20 cellular contexts compared by ENCODE assay signal in the genomic region with DNA sequence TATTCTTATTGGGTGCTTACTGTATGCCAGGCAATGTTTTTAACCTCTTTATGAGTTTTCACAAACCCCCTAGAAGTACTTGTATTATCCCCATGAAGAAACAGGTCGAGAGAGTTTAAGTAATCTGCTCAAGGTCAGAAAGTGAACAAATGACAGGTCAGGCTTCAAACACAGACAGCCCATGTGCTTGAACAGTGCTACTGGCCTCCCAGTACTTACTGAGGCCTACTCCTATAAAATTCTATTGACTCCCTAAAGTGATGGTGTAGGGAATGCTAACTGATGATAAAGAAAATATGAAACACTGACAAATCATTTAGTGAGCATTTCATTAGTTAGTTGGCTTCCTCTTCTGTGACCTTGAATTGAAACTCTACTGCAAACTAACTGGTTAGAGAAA. TPM values are rescaled to one million over a fixed set of nuclear protein-coding genes. Genes with fewer than 3 reads are reported as not detected.
DNase-seq lines count a peak whose midpoint lies in the region; ATAC-seq and TF ChIP-seq lines count a peak whose summit lies in the region.
"Had no signal": no experiment of that assay in that cellular context is flagged by ENCODE, and none has a peak within 500 bp of the region (broad histone marks: within the 10 kb centered on the region; RNA-seq: fewer than 3 reads in every experiment).

No MANE protein-coding gene starts in this region.

- intact Hi-C loops in colonic mucosa (cut with DNase I) = no loop called here

- no peak for ATAC-seq in GM23338
- ATAC-seq in WTC11 = no peak
- ATAC-seq in HG03342 (IDR thresholded peaks at IDR 0.05; ENCODE audit: unreplicated experiment) = no peak
- ATAC-seq: activated T-helper 17 cell treated with anti-CD3 and anti-CD28 coated beads, Interleukin-2, amount 50 U/mL, for 72 hours; HCT116 had no signal

- no peaks in the 10 kb centered on the region for H3K36me3 ChIP-seq in GM23338 (ENCODE audit: insufficient read depth)
- H3K36me3 ChIP-seq in colonic mucosa = no peaks in the 10 kb centered on the region
- H3K36me3 ChIP-seq: suprapubic skin, uterus had no signal

- no peak overlapping the region for H3K4me3 Mint-ChIP-seq in activated naive CD8-positive, alpha-beta T cell
- no peak overlapping the region for H3K4me3 Mint-ChIP-seq in activated naive CD8-positive, alpha-beta T cell treated with anti-CD3 and anti-CD28 coated beads for 36 hours
- H3K4me3 Mint-ChIP-seq in GM23338 (no peak overlapping the region), WTC11 (no peak overlapping the region), neural crest cell (peak overlapping the region; percentile 26)
- H3K4me3 Mint-ChIP-seq: activated T-helper 17 cell treated with anti-CD3 and anti-CD28 coated beads, Interleukin-2, amount 50 U/mL, for 72 hours; CD4-positive, alpha-beta memory T cell had no signal

- H3K27me3 Mint-ChIP-seq in activated naive CD8-positive, alpha-beta T cell = no peaks in the 10 kb centered on the region
- no peaks in the 10 kb centered on the region for H3K27me3 Mint-ChIP-seq in activated naive CD8-positive, alpha-beta T cell treated with anti-CD3 and anti-CD28 coated beads for 36 hours
- H3K27me3 Mint-ChIP-seq in GM23338 (ENCODE audit: insufficient read depth, low read depth, poor library complexity) = peaks cover 8% of the 10 kb centered on the region
- H3K27me3 Mint-ChIP-seq in WTC11 (ENCODE audit: low read depth) = no peaks in the 10 kb centered on the region
- no peaks in the 10 kb centered on the region for H3K27me3 Mint-ChIP-seq in neural crest cell (ENCODE audit: low read depth)
- H3K27me3 Mint-ChIP-seq: activated T-helper 17 cell treated with anti-CD3 and anti-CD28 coated beads, Interleukin-2, amount 50 U/mL, for 72 hours; CD4-positive, alpha-beta memory T cell had no signal

- H3K27me3 ChIP-seq in GM23338 (ENCODE audit: insufficient read depth) (no peaks in the 10 kb centered on the region), colonic mucosa (no peaks in the 10 kb centered on the region)
- H3K27me3 ChIP-seq: suprapubic skin, uterus had no signal

- no peaks in the 10 kb centered on the region for H4K20me1 ChIP-seq in GM23338 (replicated peaks; ENCODE audit: insufficient read depth)

- CTCF ChIA-PET in WTC11 (lab: Charles Lee) = interaction anchor here (2.1 kb wide), 1 partner anchor 58 kb away, joined by 12 read pairs; no protein-coding TSS in a partner anchor

- peak overlapping the region; percentile 42; the same call in 1 of the 2 replicates for H3K27ac ChIP-seq in GM23338 (ENCODE audit: low read depth)
- no peak overlapping the region for H3K27ac ChIP-seq in colonic mucosa
- H3K27ac ChIP-seq: suprapubic skin, uterus had no signal

- H3K9me3 ChIP-seq in colonic mucosa = no peaks in the 10 kb centered on the region
- H3K9me3 ChIP-seq: suprapubic skin, uterus had no signal

- H2AFZ ChIP-seq in GM23338 = no peak overlapping the region

- POLR2A ChIA-PET in WTC11 (lab: Charles Lee) = no interaction called here

- no peaks in the 10 kb centered on the region for H3K9me3 Mint-ChIP-seq in activated naive CD8-positive, alpha-beta T cell (ENCODE audit: low read depth)
- H3K9me3 Mint-ChIP-seq in activated naive CD8-positive, alpha-beta T cell treated with anti-CD3 and anti-CD28 coated beads for 36 hours = no peaks in the 10 kb centered on the region
- H3K9me3 Mint-ChIP-seq in GM23338 = 0 out of 3 replicates have a peak, but pooled peaks cover 2% of the 10 kb centered on the region
- H3K9me3 Mint-ChIP-seq in WTC11 = no peaks in the 10 kb centered on the region
- H3K9me3 Mint-ChIP-seq in neural crest cell = no peaks in the 10 kb centered on the region
- H3K9me3 Mint-ChIP-seq: activated T-helper 17 cell treated with anti-CD3 and anti-CD28 coated beads, Interleukin-2, amount 50 U/mL, for 72 hours had no signal

- H3K79me2 ChIP-seq in GM23338 (replicated peaks; ENCODE audit: insufficient read depth) = peaks cover 20% of the 10 kb centered on the region

- no peak overlapping the region for H3K9ac ChIP-seq in colonic mucosa (ENCODE audit: low read depth in 2 of 2, low read length in 2 of 2)

- H3K4me1 Mint-ChIP-seq in activated naive CD8-positive, alpha-beta T cell (ENCODE audit: low read depth) = peaks cover 14% of the 10 kb centered on the region
- H3K4me1 Mint-ChIP-seq in activated naive CD8-positive, alpha-beta T cell treated with anti-CD3 and anti-CD28 coated beads for 36 hours = peaks cover 19% of the 10 kb centered on the region
- H3K4me1 Mint-ChIP-seq in GM23338 (peaks cover 2% of the 10 kb centered on the region; the same call in 1 of the 3 replicates), WTC11 (peaks cover 3% of the 10 kb centered on the region), neural crest cell (peaks cover 8% of the 10 kb centered on the region)
- H3K4me1 Mint-ChIP-seq: activated T-helper 17 cell treated with anti-CD3 and anti-CD28 coated beads, Interleukin-2, amount 50 U/mL, for 72 hours had no signal

- H3K4me3 ChIP-seq in GM23338 (no peak overlapping the region), colonic mucosa (no peak overlapping the region)
- H3K4me3 ChIP-seq: suprapubic skin, uterus had no signal

- H3K9me2 ChIP-seq in GM23338 (ENCODE audit: insufficient read depth) = no peaks in the 10 kb centered on the region

- no peak overlapping the region for H3K4me2 ChIP-seq in GM23338

- peaks cover under 1% of the 10 kb centered on the region for H3K36me3 Mint-ChIP-seq in activated naive CD8-positive, alpha-beta T cell
- H3K36me3 Mint-ChIP-seq in activated naive CD8-positive, alpha-beta T cell treated with anti-CD3 and anti-CD28 coated beads for 36 hours = peaks cover 9% of the 10 kb centered on the region
- peaks cover 4% of the 10 kb centered on the region for H3K36me3 Mint-ChIP-seq in GM23338 (ENCODE audit: low read depth)
- 0 out of 2 replicates have a peak, but pooled peaks cover under 1% of the 10 kb centered on the region for H3K36me3 Mint-ChIP-seq in WTC11
- no peaks in the 10 kb centered on the region for H3K36me3 Mint-ChIP-seq in neural crest cell (ENCODE audit: low read depth)

- TF ChIP-seq CTCF in GM23338 (conservative IDR thresholded peaks at IDR 0.05; ENCODE audit: low read depth in 2 of 2) (no peak), WTC11 (IDR thresholded peaks at IDR 0.05) (no peak), neural crest cell (conservative IDR thresholded peaks at IDR 0.05) (no peak), colonic mucosa (IDR thresholded peaks at IDR 0.05) (no peak)

- peak overlapping the region; percentile 58 for H3K27ac Mint-ChIP-seq in activated naive CD8-positive, alpha-beta T cell
- no peak overlapping the region for H3K27ac Mint-ChIP-seq in activated naive CD8-positive, alpha-beta T cell treated with anti-CD3 and anti-CD28 coated beads for 36 hours
- H3K27ac Mint-ChIP-seq in GM23338 (no peak overlapping the region), WTC11 (peak overlapping the region; percentile 44), neural crest cell (ENCODE audit: unreplicated experiment) (no peak overlapping the region)
- H3K27ac Mint-ChIP-seq: activated T-helper 17 cell treated with anti-CD3 and anti-CD28 coated beads, Interleukin-2, amount 50 U/mL, for 72 hours had no signal

- peaks cover 8% of the 10 kb centered on the region for H3K4me1 ChIP-seq in GM23338 (ENCODE audit: insufficient read depth)
- H3K4me1 ChIP-seq in colonic mucosa = peaks cover 10% of the 10 kb centered on the region
- H3K4me1 ChIP-seq: uterus had no signal

- H3F3A ChIP-seq in GM23338 (replicated peaks; ENCODE audit: low read depth) = 0 out of 2 replicates have a peak, but pooled peaks cover 3% of the 10 kb centered on the region

- DNase-seq in activated naive CD8-positive, alpha-beta T cell treated with anti-CD3 and anti-CD28 coated beads for 36 hours = no peak
- no peak for DNase-seq in GM23338 (ENCODE audit: low spot score)
- no peak for DNase-seq in WTC11 (ENCODE audit: low spot score)
- no peak for DNase-seq in neural crest cell (ENCODE audit: low read depth, low spot score)
- no peak for DNase-seq in colonic mucosa
- no peak for DNase-seq in COLO829 (ENCODE audit: low spot score)
- DNase-seq: CD4-positive, alpha-beta memory T cell; dermis blood vessel endothelial cell; glutamatergic neuron; KG1; mesendoderm; NCI-H1694 treated with DMSO at 0.1 percent for 48 hours; NCI-H526; SW 1271; uterus had no signal

TF ChIP-seq in GM23338, 12 proteins besides CTCF, POLR2A, EP300 and RAD21 (continues in another document):
- TF ChIP-seq EZH2phosphoT487 (IDR thresholded peaks at IDR 0.05; ENCODE audit: unreplicated experiment) = no peak
- TF ChIP-seq EZH2 (IDR thresholded peaks at IDR 0.05; ENCODE audit: low read depth, unreplicated experiment) = no peak
- no peak for TF ChIP-seq ZNF331 (CRISPR knock-in tag; IDR thresholded peaks at IDR 0.05; ENCODE audit: low read depth)
- no peak for TF ChIP-seq CREB1 (CRISPR knock-in tag; IDR thresholded peaks at IDR 0.05; ENCODE audit: low read depth)

TF ChIP-seq in WTC11, 78 proteins besides CTCF, POLR2A, EP300 and RAD21 (continues in another document):
- TF ChIP-seq, protein P1, sequence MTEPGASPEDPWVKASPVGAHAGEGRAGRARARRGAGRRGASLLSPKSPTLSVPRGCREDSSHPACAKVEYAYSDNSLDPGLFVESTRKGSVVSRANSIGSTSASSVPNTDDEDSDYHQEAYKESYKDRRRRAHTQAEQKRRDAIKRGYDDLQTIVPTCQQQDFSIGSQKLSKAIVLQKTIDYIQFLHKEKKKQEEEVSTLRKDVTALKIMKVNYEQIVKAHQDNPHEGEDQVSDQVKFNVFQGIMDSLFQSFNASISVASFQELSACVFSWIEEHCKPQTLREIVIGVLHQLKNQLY (CRISPR knock-in tag; IDR thresholded peaks at IDR 0.05) = no peak

RNA-seq across cellular contexts. Expression of a gene that starts 4.2 kb away (rescaled TPM):
- total RNA-seq in activated naive CD8-positive, alpha-beta T cell treated with anti-CD3 and anti-CD28 coated beads for 36 hours = 100 to 1,000 TPM; 483 to 487 TPM
- 341 and 348 TPM in 2 replicates for total RNA-seq in GM23338 (2014; rRNA removed; shearing (Covaris generic))
- polyA plus RNA-seq in GM23338 (2016; fragmentation: Nextera tagmentation; extraction: Ambion mirVana) = 375 and 444 TPM in 2 replicates
- total RNA-seq in WTC11 (2021) (329 to 390 TPM (median 380 TPM) in 3 replicates), neural crest cell (314 and 319 TPM in 2 replicates), colonic mucosa (100 to 1,000 TPM; 204 to 279 TPM)

RNA-seq across cellular contexts. Expression of a gene that starts 27.0 kb away (rescaled TPM):
- 10 to 100 TPM; 77.7 to 80.1 TPM for total RNA-seq in activated naive CD8-positive, alpha-beta T cell treated with anti-CD3 and anti-CD28 coated beads for 36 hours
- total RNA-seq in GM23338 (2014; rRNA removed; shearing (Covaris generic)) = 10.0 and 11.3 TPM in 2 replicates
- polyA plus RNA-seq in GM23338 (2016; fragmentation: Nextera tagmentation; extraction: Ambion mirVana) = 20.2 and 23.6 TPM in 2 replicates
- total RNA-seq in WTC11 (2021) = 21.4 to 25.0 TPM (median 21.5 TPM) in 3 replicates
- 31.4 and 34.7 TPM in 2 replicates for total RNA-seq in neural crest cell
- 10 to 100 TPM; 32.8 to 36.9 TPM for total RNA-seq in colonic mucosa

Comparison
In these comparisons a context has a peak if more than half of its experiments do, and no peak if none do; other contexts are left out.
1. H3K27ac Mint-ChIP-seq: peak in activated naive CD8-positive, alpha-beta T cell (single experiment) and WTC11 (single experiment); none in activated naive CD8-positive, alpha-beta T cell treated with anti-CD3 and anti-CD28 coated beads for 36 hours (single experiment), GM23338 (single experiment) and neural crest cell (single experiment).